In genomic region chr5:149443210-149443609, GRCh38 we compare ENCODE assay signal across 13 cellular contexts.
DNase-seq lines count a peak whose midpoint lies in the region; ATAC-seq, FAIRE-seq and TF ChIP-seq lines count a peak whose summit lies in the region.
"Had no signal": no experiment of that assay in that cellular context is flagged by ENCODE, and none has a peak within 500 bp of the region (broad histone marks: within the 10 kb centered on the region; RNA-seq: fewer than 3 reads in every experiment).

No MANE protein-coding gene starts in this region.

- H3K36me3 ChIP-seq in esophagus (ENCODE audit: control insufficient read depth in 2 of 2, insufficient read depth in 2 of 2, low read length in 1 of 2) (no peaks in the 10 kb centered on the region), upper lobe of left lung (no peaks in the 10 kb centered on the region)

- H3K4me1 ChIP-seq in esophagus (ENCODE audit: control insufficient read depth in 2 of 2, insufficient read depth in 2 of 2, low read length in 1 of 2) (peaks cover 0 to 33% of the 10 kb centered on the region in 2 donors), upper lobe of left lung (peaks cover 3 to 18% (median 15%) of the 10 kb centered on the region in 4 donors)

- peaks cover 22% of the 10 kb centered on the region for H3K4me1 Mint-ChIP-seq in neural crest cell

- CTCF ChIA-PET in HEK293T (lab: Yijun Ruan, JAX): interaction anchor here (0.6 to 1.1 kb wide), 2 partner anchors 114 to 119 kb away, joined by 3 read pairs; no protein-coding TSS in a partner anchor

- DNase-seq in Right ventricle myocardium inferior (ENCODE audit: missing footprints) (peak; percentile 23), Right ventricle myocardium superior (no peak), neural crest cell (ENCODE audit: low read depth, low spot score) (no peak), upper lobe of left lung (no peak), HEK293T (ENCODE audit: extremely low spot score) (no peak), NCI-H2196 treated with DMSO at 0.1 percent for 48 hours (lab: John Stamatoyannopoulos, UW; ENCODE audit: unreplicated experiment) (no peak), H54 (ENCODE audit: insufficient read length, low spot score) (no peak)
- DNase-seq: NCI-H510A had no signal

- no peaks in the 10 kb centered on the region for H3K27me3 Mint-ChIP-seq in neural crest cell (ENCODE audit: low read depth)

- H3K9me3 Mint-ChIP-seq in neural crest cell: no peaks in the 10 kb centered on the region
- H3K9me3 Mint-ChIP-seq: activated naive CD8-positive, alpha-beta T cell treated with anti-CD3 and anti-CD28 coated beads, Interleukin-2, amount 10 ng/mL, durations not matched to agents 7 days and 5 days; CD8-positive, alpha-beta T cell had no signal

- TF ChIP-seq EP300 in upper lobe of left lung (IDR thresholded peaks at IDR 0.05): no peak

- H3K9me3 ChIP-seq in esophagus (ENCODE audit: control insufficient read depth in 2 of 2, insufficient read depth in 1 of 2, low read depth in 1 of 2, low read length in 1 of 2): peaks cover 0 to 2% of the 10 kb centered on the region in 2 donors
- no peaks in the 10 kb centered on the region for H3K9me3 ChIP-seq in upper lobe of left lung

- TF ChIP-seq POLR2A in upper lobe of left lung (IDR thresholded peaks at IDR 0.05) (no peak), H54 (IDR thresholded peaks at IDR 0.05; ENCODE audit: low read depth, low read length) (no peak)

- TF ChIP-seq CTCF in neural crest cell (conservative IDR thresholded peaks at IDR 0.05) (no peak), upper lobe of left lung (IDR thresholded peaks at IDR 0.05) (no peak)

- intact Hi-C loops in Right ventricle myocardium inferior (cut with DNase I): loop anchor here (2.0 to 5.0 kb wide), 3 partner anchors 120 to 176 kb away; no protein-coding TSS in a partner anchor
- intact Hi-C loops in Right ventricle myocardium superior (cut with DNase I): loop anchor here (2.0 to 5.0 kb wide), 3 partner anchors 44 to 124 kb away; partner anchors contain the start of gene CSNK1A1

- no peak for FAIRE-seq in H54 (lab: Jason Lieb, UNC)

- H3K4me3 ChIP-seq in esophagus (ENCODE audit: low read depth in 1 of 2, low read length in 2 of 2): no peak overlapping the region
- H3K4me3 ChIP-seq in upper lobe of left lung: no peak overlapping the region
- H3K4me3 ChIP-seq: PC-9 had no signal

- peak overlapping the region; percentile 3 for H3K27ac Mint-ChIP-seq in neural crest cell (ENCODE audit: unreplicated experiment)
- H3K27ac Mint-ChIP-seq: activated naive CD8-positive, alpha-beta T cell treated with anti-CD3 and anti-CD28 coated beads, Interleukin-2, amount 10 ng/mL, durations not matched to agents 7 days and 5 days; CD8-positive, alpha-beta T cell had no signal

- no peak overlapping the region for H3K4me3 Mint-ChIP-seq in neural crest cell
- H3K4me3 Mint-ChIP-seq: activated naive CD8-positive, alpha-beta T cell treated with anti-CD3 and anti-CD28 coated beads, Interleukin-2, amount 10 ng/mL, durations not matched to agents 7 days and 5 days; CD8-positive, alpha-beta T cell; T-helper 17 cell had no signal

- H3K27ac ChIP-seq in esophagus (ENCODE audit: low read depth in 2 of 2, low read length in 1 of 2) (peak overlapping the region; percentile 95 to 96), upper lobe of left lung (peak overlapping the region; percentile 21 to 81 (median 57))
- H3K27ac ChIP-seq: PC-9 had no signal

- POLR2A ChIA-PET in HEK293T (lab: Yijun Ruan, JAX): interaction anchor here (0.6 to 2.2 kb wide), 3 partner anchors 11 to 108 kb away, joined by 3 to 13 read pairs (median 5); partner anchors contain the start of gene CSNK1A1

- no peak for ATAC-seq in Right ventricle myocardium inferior
- no peak for ATAC-seq in Right ventricle myocardium superior (ENCODE audit: poor library complexity)
- no peak for ATAC-seq in upper lobe of left lung (ENCODE audit: low FRiP score in 2 of 2)

- H3K36me3 Mint-ChIP-seq in neural crest cell (ENCODE audit: low read depth): no peaks in the 10 kb centered on the region
- H3K36me3 Mint-ChIP-seq: activated naive CD8-positive, alpha-beta T cell treated with anti-CD3 and anti-CD28 coated beads, Interleukin-2, amount 10 ng/mL, durations not matched to agents 7 days and 5 days; CD8-positive, alpha-beta T cell had no signal

- WGBS in esophagus, 2 donors: 85 to 86% methylated on average over 7 of the region's 7 CpGs
- whole genome bisulfite sequencing in upper lobe of left lung, 2 donors: 78 to 90% methylated on average over 7 of the region's 7 CpGs

- no peaks in the 10 kb centered on the region for H3K27me3 ChIP-seq in esophagus (ENCODE audit: control insufficient read depth in 1 of 2, insufficient read depth in 2 of 2, low read length in 2 of 2)
- no peaks in the 10 kb centered on the region for H3K27me3 ChIP-seq in upper lobe of left lung

TF ChIP-seq in HEK293T, 16 proteins besides CTCF, POLR2A, EP300 and RAD21:
- no peak for TF ChIP-seq BHLHE40 (IDR thresholded peaks at IDR 0.05; ENCODE audit: borderline replicate concordance)
- no peak for TF ChIP-seq FOXK2 (IDR thresholded peaks at IDR 0.05)
- no peak for TF ChIP-seq HDGF (IDR thresholded peaks at IDR 0.05; ENCODE audit: borderline replicate concordance)
- TF ChIP-seq SUZ12 (IDR thresholded peaks at IDR 0.05): no peak
- TF ChIP-seq SP1 (IDR thresholded peaks at IDR 0.05): no peak
- TF ChIP-seq LEF1 (IDR thresholded peaks at IDR 0.05; ENCODE audit: borderline replicate concordance): no peak
- TF ChIP-seq ELF4 (IDR thresholded peaks at IDR 0.05): no peak
- TF ChIP-seq TARDBP (IDR thresholded peaks at IDR 0.05): no peak
- no peak for TF ChIP-seq CTBP1 (IDR thresholded peaks at IDR 0.05; ENCODE audit: borderline replicate concordance)
- TF ChIP-seq NFRKB (IDR thresholded peaks at IDR 0.05): no peak
- TF ChIP-seq ARNT (IDR thresholded peaks at IDR 0.05): no peak
- no peak for TF ChIP-seq PKNOX1 (IDR thresholded peaks at IDR 0.05)
- no peak for TF ChIP-seq ZNF384 (IDR thresholded peaks at IDR 0.05)
TF ChIP-seq in HEK293T: peak in this region for 0.
